4 cellular contexts compared by ENCODE assay signal in the genomic region with DNA sequence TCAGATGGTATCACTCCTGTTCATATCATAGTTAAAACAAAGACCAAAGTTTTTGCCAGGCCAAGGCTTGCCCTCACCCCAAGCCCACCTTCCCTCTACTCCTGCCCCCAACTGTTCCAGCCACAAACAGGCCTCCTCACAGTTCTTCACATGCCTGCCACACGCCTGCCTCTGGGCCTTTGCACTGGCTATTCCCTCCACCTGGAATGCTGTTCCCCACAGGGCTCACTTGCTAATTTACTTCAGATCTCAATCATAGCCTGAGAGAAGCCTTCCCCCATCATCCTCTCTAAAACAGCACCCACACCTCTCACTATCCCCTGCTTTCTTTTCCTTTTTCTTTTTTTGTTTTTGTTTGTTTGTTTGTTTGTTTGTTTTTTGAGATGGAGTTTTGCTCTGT.
TF ChIP-seq lines count a peak whose summit lies in the region.

No MANE protein-coding gene starts in this region.

TF ChIP-seq in A549, 52 proteins besides CTCF, POLR2A, EP300 and RAD21:
- TF ChIP-seq POLR2AphosphoS2 (conservative IDR thresholded peaks at IDR 0.05; ENCODE audit: low read length): no peak
- TF ChIP-seq KDM1A (IDR thresholded peaks at IDR 0.05; ENCODE audit: low read depth): peak; percentile 92
- peak; percentile 45; the same call in 1 of the 2 replicates for TF ChIP-seq HDAC2 (IDR thresholded peaks at IDR 0.05)

TF ChIP-seq in HCT116, 20 proteins besides CTCF, POLR2A, EP300 and RAD21:
- no peak for TF ChIP-seq ZNF274 (IDR thresholded peaks at IDR 0.05; ENCODE audit: low read depth, low read length)
- 0 out of 2 replicates have a peak, but pooled peaks have one; percentile 20 for TF ChIP-seq CBX3 (IDR thresholded peaks at IDR 0.05; ENCODE audit: low read depth)
TF ChIP-seq in HCT116: peak in this region for 1.

TF ChIP-seq in WTC11, 78 proteins besides CTCF, POLR2A, EP300 and RAD21:
- TF ChIP-seq, protein P1, sequence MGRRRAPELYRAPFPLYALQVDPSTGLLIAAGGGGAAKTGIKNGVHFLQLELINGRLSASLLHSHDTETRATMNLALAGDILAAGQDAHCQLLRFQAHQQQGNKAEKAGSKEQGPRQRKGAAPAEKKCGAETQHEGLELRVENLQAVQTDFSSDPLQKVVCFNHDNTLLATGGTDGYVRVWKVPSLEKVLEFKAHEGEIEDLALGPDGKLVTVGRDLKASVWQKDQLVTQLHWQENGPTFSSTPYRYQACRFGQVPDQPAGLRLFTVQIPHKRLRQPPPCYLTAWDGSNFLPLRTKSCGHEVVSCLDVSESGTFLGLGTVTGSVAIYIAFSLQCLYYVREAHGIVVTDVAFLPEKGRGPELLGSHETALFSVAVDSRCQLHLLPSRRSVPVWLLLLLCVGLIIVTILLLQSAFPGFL (CRISPR knock-in tag; IDR thresholded peaks at IDR 0.05; ENCODE audit: borderline replicate concordance): no peak
- peak; percentile 46; the same call in 1 of the 2 replicates for TF ChIP-seq GTF2I (CRISPR knock-in tag; conservative IDR thresholded peaks at IDR 0.05)
TF ChIP-seq in WTC11: peak in this region for 1.

TF ChIP-seq in H1, 55 proteins besides CTCF, POLR2A, EP300 and RAD21:
- TF ChIP-seq ASH2L (IDR thresholded peaks at IDR 0.05; ENCODE audit: low read length) (no peak), TAF1 (IDR thresholded peaks at IDR 0.05; ENCODE audit: low read depth, low read length) (no peak), KDM1A (IDR thresholded peaks at IDR 0.05; ENCODE audit: borderline replicate concordance, low read length) (peak; percentile 87), HDAC2 (IDR thresholded peaks at IDR 0.05; ENCODE audit: borderline replicate concordance in 1 of 2, low read depth in 2 of 2, low read length in 2 of 2) (peak in 1 of 2 experiments; percentile 84; a peak in 1 of 4 replicates)
